ENCODE assay signal across 1 cellular context in genomic region chr18:21830533-21830932, GRCh38.
TF ChIP-seq lines count a peak whose summit lies in the region.

No MANE protein-coding gene starts in this region.

TF ChIP-seq in IMR-90, 13 proteins besides CTCF, POLR2A, EP300 and RAD21:
- TF ChIP-seq MAFK (IDR thresholded peaks at IDR 0.05; ENCODE audit: low read depth, low read length) (peak; percentile 100), MXI1 (IDR thresholded peaks at IDR 0.05; ENCODE audit: borderline replicate concordance, low read depth, low read length) (no peak)
